In the genomic region with DNA sequence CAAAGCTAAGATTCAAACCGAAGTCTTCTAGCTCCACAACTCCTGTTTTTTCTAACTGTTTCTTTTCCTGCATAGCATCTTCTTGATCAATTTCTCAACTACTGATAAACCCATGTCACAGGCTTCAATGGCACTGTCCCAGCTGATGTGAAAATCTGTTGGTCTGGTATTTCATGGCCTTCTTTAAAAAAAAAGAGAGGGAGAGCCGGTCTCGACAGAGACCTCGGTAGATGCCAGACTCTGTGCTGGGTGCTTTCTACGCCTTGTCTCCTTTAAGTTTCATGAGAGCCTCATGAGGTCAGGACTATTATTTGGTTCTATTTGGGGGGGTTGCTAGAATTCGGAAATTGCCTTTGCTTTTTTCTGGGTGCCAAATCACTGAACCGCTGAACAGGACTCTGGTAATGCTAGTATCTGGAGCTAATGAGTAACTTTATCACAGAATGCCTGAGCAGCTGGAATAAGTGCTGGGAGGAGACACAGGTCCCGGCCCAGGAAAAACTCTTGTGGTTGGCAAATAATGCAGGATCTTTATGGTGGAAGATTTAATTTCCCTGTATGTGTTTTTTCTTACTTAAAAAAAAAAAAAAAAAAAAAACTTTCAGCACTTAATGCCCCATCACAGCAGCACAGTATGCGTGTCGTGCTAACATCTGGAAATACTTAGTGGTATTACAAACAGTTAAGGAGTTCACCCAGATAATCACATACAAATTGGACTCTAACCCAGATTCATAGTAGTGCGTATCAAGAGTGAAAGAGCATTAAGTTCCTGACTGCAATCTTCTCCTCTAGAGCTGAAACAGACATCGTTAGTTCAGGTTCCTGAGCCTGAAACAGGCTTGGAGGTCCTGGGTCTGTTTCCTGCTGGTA, we compare ENCODE assay signal across 10 cellular contexts.
DNase-seq lines count a peak whose midpoint lies in the region; ATAC-seq and TF ChIP-seq lines count a peak whose summit lies in the region.
"Had no signal": no experiment of that assay in that cellular context is flagged by ENCODE, and none has a peak within 500 bp of the region (broad histone marks: within the 10 kb centered on the region; RNA-seq: fewer than 3 reads in every experiment).

No MANE protein-coding gene starts in this region.

- H3K4me3 Mint-ChIP-seq in HFFc6 (peak overlapping the region; percentile 67), glutamatergic neuron (ENCODE audit: unreplicated experiment) (no peak overlapping the region)

- H3K36me3 ChIP-seq in left lung = no peaks in the 10 kb centered on the region
- no peaks in the 10 kb centered on the region for H3K36me3 ChIP-seq in thyroid gland

- H3K27ac Mint-ChIP-seq in HFFc6 = peak overlapping the region; percentile 80
- no peak overlapping the region for H3K27ac Mint-ChIP-seq in glutamatergic neuron (ENCODE audit: unreplicated experiment)

- H3K4me1 Mint-ChIP-seq in HFFc6 (ENCODE audit: low read depth) = peaks cover 19% of the 10 kb centered on the region
- H3K4me1 Mint-ChIP-seq in glutamatergic neuron (ENCODE audit: low read depth, unreplicated experiment) = no peaks in the 10 kb centered on the region

- intact Hi-C loops in left lung (cut with DNase I) (no loop called here), thyroid gland (cut with DNase I) (no loop called here)

- peak overlapping the region; percentile 48 to 53 for H3K27ac ChIP-seq in left lung
- H3K27ac ChIP-seq in thyroid gland = peak overlapping the region; percentile 61 to 74 (median 72)

- H3K4me1 ChIP-seq in left lung (peaks cover 4 to 39% of the 10 kb centered on the region in 2 donors), thyroid gland (peaks cover 21 to 36% of the 10 kb centered on the region in 2 donors)

- peaks cover 3% of the 10 kb centered on the region for H3K27me3 Mint-ChIP-seq in HFFc6 (ENCODE audit: insufficient read depth)
- H3K27me3 Mint-ChIP-seq in glutamatergic neuron (ENCODE audit: unreplicated experiment) = no peaks in the 10 kb centered on the region

- H3K9me3 Mint-ChIP-seq in HFFc6 = no peaks in the 10 kb centered on the region
- H3K9me3 Mint-ChIP-seq in glutamatergic neuron (ENCODE audit: unreplicated experiment) = peaks cover 2% of the 10 kb centered on the region

- no peaks in the 10 kb centered on the region for H3K36me3 Mint-ChIP-seq in HFFc6 (ENCODE audit: low read depth)
- no peaks in the 10 kb centered on the region for H3K36me3 Mint-ChIP-seq in glutamatergic neuron (ENCODE audit: unreplicated experiment)

- H3K9me3 ChIP-seq in left lung (no peaks in the 10 kb centered on the region), thyroid gland (no peaks in the 10 kb centered on the region)

- no peaks in the 10 kb centered on the region for H3K27me3 ChIP-seq in left lung
- no peaks in the 10 kb centered on the region for H3K27me3 ChIP-seq in thyroid gland

- ATAC-seq in left lung (peak; percentile 83), HG03521 (IDR thresholded peaks at IDR 0.05; ENCODE audit: unreplicated experiment) (no peak)

- peak; percentile 67 for DNase-seq in HFFc6
- DNase-seq in dedifferentiated amniotic fluid mesenchymal stem cell (ENCODE audit: extremely low spot score) = peak; percentile 36
- no peak for DNase-seq in left lung
- no peak for DNase-seq in thyroid gland
- no peak for DNase-seq in COR-L47 (lab: John Stamatoyannopoulos, UW)
- DNase-seq in stimulated activated naive CD4-positive, alpha-beta T cell (lab: John Stamatoyannopoulos, UW) = no peak
- DNase-seq in glutamatergic neuron = no peak
- DNase-seq: GDM1, NCI-H226 had no signal

- TF ChIP-seq CTCF in HFFc6 (IDR thresholded peaks at IDR 0.05) (no peak), left lung (IDR thresholded peaks at IDR 0.05) (no peak), thyroid gland (IDR thresholded peaks at IDR 0.05) (no peak), glutamatergic neuron (IDR thresholded peaks at IDR 0.05; ENCODE audit: partially characterized antibody, unreplicated experiment) (no peak)

- 61 to 63% methylated on average over 12 of the region's 12 CpGs for WGBS in thyroid gland, 2 donors

- TF ChIP-seq POLR2A in thyroid gland (IDR thresholded peaks at IDR 0.05) = no peak

- no peak overlapping the region for H3K4me3 ChIP-seq in left lung
- H3K4me3 ChIP-seq in thyroid gland (replicated peaks in 1 of 3) = no peak overlapping the region

Comparison
In these comparisons a context has a peak if more than half of its experiments do, and no peak if none do; other contexts are left out.
1. DNase-seq: peak in HFFc6 (single experiment) and dedifferentiated amniotic fluid mesenchymal stem cell (single experiment); none in left lung (0 of 2), thyroid gland (0 of 2), COR-L47 (single experiment), stimulated activated naive CD4-positive, alpha-beta T cell (0 of 6) and glutamatergic neuron (single experiment).